16 cellular contexts compared by ENCODE assay signal in the genomic region with DNA sequence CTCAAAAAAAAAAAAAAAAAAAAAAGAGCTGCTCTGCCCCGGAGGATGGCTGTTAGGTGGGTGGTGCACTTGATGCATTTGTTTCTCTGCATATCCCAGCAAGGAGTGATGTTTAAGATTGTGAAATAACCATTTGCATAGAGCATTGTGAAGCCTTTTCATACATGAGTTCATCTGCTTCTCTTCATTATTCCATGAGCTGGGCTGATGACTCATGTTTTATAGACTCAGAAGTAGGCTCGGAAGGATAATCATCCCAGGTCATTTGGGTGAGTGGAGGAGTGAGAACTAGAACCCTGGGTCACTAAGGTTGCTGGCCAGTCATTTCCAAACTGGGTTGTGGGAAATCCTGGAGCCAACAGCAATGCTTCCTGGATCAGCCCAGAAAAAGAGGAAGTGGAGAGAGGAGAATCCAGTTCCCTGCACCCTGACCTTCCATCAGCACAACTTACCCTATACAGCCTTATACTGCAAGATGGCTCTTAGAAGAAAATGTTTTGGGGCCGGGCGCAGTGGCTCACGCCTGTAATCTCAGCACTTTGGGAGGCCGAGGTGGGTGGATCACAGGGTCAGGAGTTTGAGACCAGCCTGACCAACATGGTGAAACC. TPM values are rescaled to one million over a fixed set of nuclear protein-coding genes. Genes with fewer than 3 reads are reported as not detected.
DNase-seq lines count a peak whose midpoint lies in the region; ATAC-seq and TF ChIP-seq lines count a peak whose summit lies in the region.
"Had no signal": no experiment of that assay in that cellular context is flagged by ENCODE, and none has a peak within 500 bp of the region (broad histone marks: within the 10 kb centered on the region; RNA-seq: fewer than 3 reads in every experiment).

No MANE protein-coding gene starts in this region.

- H3K4me1 ChIP-seq in colonic mucosa (no peaks in the 10 kb centered on the region), mucosa of rectum (ENCODE audit: control insufficient read depth in 2 of 2, insufficient read depth in 2 of 2, low read length in 2 of 2) (peaks cover 6 to 19% of the 10 kb centered on the region in 2 donors)
- H3K4me1 ChIP-seq: testis had no signal

- H3K27ac ChIP-seq in colonic mucosa (peak overlapping the region; percentile 42), mucosa of rectum (ENCODE audit: low read depth in 2 of 2, low read length in 2 of 2) (peak overlapping the region; percentile 78 to 81)
- H3K27ac ChIP-seq: testis had no signal

- intact Hi-C loops in colonic mucosa (cut with DNase I), result no loop called here

- no peaks in the 10 kb centered on the region for H3K27me3 ChIP-seq in colonic mucosa
- H3K27me3 ChIP-seq in mucosa of rectum (ENCODE audit: control insufficient read depth in 2 of 2, insufficient read depth in 2 of 2, low read length in 2 of 2), result no peaks in the 10 kb centered on the region
- H3K27me3 ChIP-seq: testis had no signal

- DNase-seq in EL, result peak; percentile 56
- DNase-seq in LHCN-M2 (ENCODE audit: low read depth), result peak; percentile 70
- DNase-seq in colonic mucosa, result peak; percentile 54
- DNase-seq in CD1c-positive myeloid dendritic cell (ENCODE audit: extremely low spot score), result no peak
- DNase-seq in NCI-H2171 treated with DMSO at 0.1 percent for 48 hours (lab: John Stamatoyannopoulos, UW), result no peak
- DNase-seq: activated CD8-positive, alpha-beta memory T cell treated with anti-CD3 and anti-CD28 coated beads, Interleukin-2, amount 50 U/mL, for 48 hours; DMS 273 treated with DMSO at 0.1 percent for 48 hours; effector memory CD8-positive, alpha-beta T cell; NCI-H1092 treated with DMSO at 0.1 percent for 48 hours; NCI-H524 treated with DMSO at 0.1 percent for 48 hours; testis had no signal

- no peak for TF ChIP-seq CTCF in colonic mucosa (IDR thresholded peaks at IDR 0.05)

- H3K36me3 ChIP-seq in colonic mucosa, result no peaks in the 10 kb centered on the region
- no peaks in the 10 kb centered on the region for H3K36me3 ChIP-seq in mucosa of rectum (ENCODE audit: control insufficient read depth in 2 of 2, insufficient read depth in 2 of 2, low read length in 2 of 2)

- H3K9me3 ChIP-seq in colonic mucosa (no peaks in the 10 kb centered on the region), mucosa of rectum (ENCODE audit: control insufficient read depth in 2 of 2, low read length in 2 of 2) (no peaks in the 10 kb centered on the region)
- H3K9me3 ChIP-seq: testis had no signal

- H3K4me3 ChIP-seq in colonic mucosa, result no peak overlapping the region
- H3K4me3 ChIP-seq in mucosa of rectum (ENCODE audit: low read length in 2 of 2), result no peak overlapping the region
- H3K4me3 ChIP-seq: testis had no signal

- ATAC-seq in GM19395 (IDR thresholded peaks at IDR 0.05; ENCODE audit: unreplicated experiment) (no peak), GM19351 (IDR thresholded peaks at IDR 0.05; ENCODE audit: unreplicated experiment) (no peak)
- ATAC-seq: effector memory CD8-positive, alpha-beta T cell; sciatic nerve; WTC11 had no signal

- H3K9ac ChIP-seq in colonic mucosa (ENCODE audit: low read depth in 2 of 2, low read length in 2 of 2) (no peak overlapping the region), mucosa of rectum (ENCODE audit: low read depth in 1 of 2, low read length in 2 of 2) (no peak overlapping the region)

RNA-seq across cellular contexts. Expression of a gene that starts 45.3 kb away (rescaled TPM):
- total RNA-seq in LHCN-M2 (2014; rRNA removed) (7.4 and 11.3 TPM in 2 replicates), colonic mucosa (10 to 100 TPM; 90.0 to 93.2 TPM)
- 14.2 TPM for polyA plus RNA-seq in LHCN-M2 (2012)

RNA-seq across cellular contexts. Expression of a gene that starts 59.2 kb away (rescaled TPM):
- total RNA-seq in LHCN-M2 (2014; rRNA removed) (40.2 and 44.8 TPM in 2 replicates), colonic mucosa (10 to 100 TPM; 55.0 to 63.9 TPM)
- polyA plus RNA-seq in LHCN-M2 (2012), result 10.4 TPM

Comparison
In these comparisons a context has a peak if more than half of its experiments do, and no peak if none do; other contexts are left out.
1. DNase-seq: peak in EL (single experiment), LHCN-M2 (single experiment) and colonic mucosa (single experiment); none in CD1c-positive myeloid dendritic cell (single experiment) and NCI-H2171 treated with DMSO at 0.1 percent for 48 hours (single experiment).